In genomic region chr2:136135924-136136906, GRCh38 we compare ENCODE assay signal across 8 cellular contexts. TPM values are rescaled to one million over a fixed set of nuclear protein-coding genes. Genes with fewer than 3 reads are reported as not detected.
DNase-seq lines count a peak whose midpoint lies in the region; ATAC-seq and TF ChIP-seq lines count a peak whose summit lies in the region.

No MANE protein-coding gene starts in this region.

- H3K36me3 ChIP-seq in esophagus muscularis mucosa, result no peaks in the 10 kb centered on the region

- intact Hi-C loops in esophagus muscularis mucosa (cut with DNase I), result loop anchor here (10.0 kb wide), 1 partner anchor 239 kb away; no protein-coding TSS in a partner anchor

- no peaks in the 10 kb centered on the region for H3K9me3 ChIP-seq in esophagus muscularis mucosa

- H3K4me3 ChIP-seq in esophagus muscularis mucosa, result no peak overlapping the region

- peaks cover 95% of the 10 kb centered on the region for H3K4me1 Mint-ChIP-seq in stimulated activated naive CD8-positive, alpha-beta T cell treated with anti-CD3 and anti-CD28 coated beads, Interleukin-15, Interleukin-2, amounts not matched to agents 100 ng/mL and 50 ng/mL, for 24 hours (ENCODE audit: low read depth)

- peaks cover 0 to 15% (median 6%) of the 10 kb centered on the region in 4 donors for H3K4me1 ChIP-seq in esophagus muscularis mucosa

- H3K27me3 Mint-ChIP-seq in stimulated activated naive CD8-positive, alpha-beta T cell treated with anti-CD3 and anti-CD28 coated beads, Interleukin-15, Interleukin-2, amounts not matched to agents 100 ng/mL and 50 ng/mL, for 24 hours, result peaks cover 24% of the 10 kb centered on the region

- TF ChIP-seq POLR2A in esophagus muscularis mucosa (IDR thresholded peaks at IDR 0.05; ENCODE audit: low read depth), result no peak

- H3K27ac Mint-ChIP-seq in stimulated activated naive CD8-positive, alpha-beta T cell treated with anti-CD3 and anti-CD28 coated beads, Interleukin-15, Interleukin-2, amounts not matched to agents 100 ng/mL and 50 ng/mL, for 24 hours, result peak overlapping the region; percentile 76

- WGBS in esophagus muscularis mucosa, result 75% methylated on average over 8 of the region's 8 CpGs

- peak; percentile 41 for ATAC-seq in GM21528 (IDR thresholded peaks at IDR 0.05; ENCODE audit: low FRiP score, unreplicated experiment)

- no peak for TF ChIP-seq CTCF in esophagus muscularis mucosa (IDR thresholded peaks at IDR 0.05)

- no peaks in the 10 kb centered on the region for H3K36me3 Mint-ChIP-seq in stimulated activated naive CD8-positive, alpha-beta T cell treated with anti-CD3 and anti-CD28 coated beads, Interleukin-15, Interleukin-2, amounts not matched to agents 100 ng/mL and 50 ng/mL, for 24 hours (ENCODE audit: low read depth)

- DNase-seq in Daoy (ENCODE audit: low read depth), result peak; percentile 35
- DNase-seq in Kasumi-1 (lab: John Stamatoyannopoulos, UW), result peak; percentile 88 to 93
- peak; percentile 59 for DNase-seq in activated CD4-positive, alpha-beta T cell treated with anti-CD3 and anti-CD28 coated beads for 1 hour
- no peak for DNase-seq in esophagus muscularis mucosa (ENCODE audit: extremely low spot score)
- DNase-seq in cerebellar nuclear complex (lab: John Stamatoyannopoulos, UW), result no peak
- no peak for DNase-seq in pons (ENCODE audit: low spot score)

- no peaks in the 10 kb centered on the region for H3K27me3 ChIP-seq in esophagus muscularis mucosa

- H3K27ac ChIP-seq in esophagus muscularis mucosa (replicated peaks in 1 of 4), result peak overlapping the region in 1 of 4 donors; percentile 26

- TF ChIP-seq EP300 in esophagus muscularis mucosa (IDR thresholded peaks at IDR 0.05), result peak; percentile 54

- H3K9me3 Mint-ChIP-seq in stimulated activated naive CD8-positive, alpha-beta T cell treated with anti-CD3 and anti-CD28 coated beads, Interleukin-15, Interleukin-2, amounts not matched to agents 100 ng/mL and 50 ng/mL, for 24 hours, result no peaks in the 10 kb centered on the region

- peak overlapping the region; percentile 44 for H3K4me3 Mint-ChIP-seq in stimulated activated naive CD8-positive, alpha-beta T cell treated with anti-CD3 and anti-CD28 coated beads, Interleukin-15, Interleukin-2, amounts not matched to agents 100 ng/mL and 50 ng/mL, for 24 hours

RNA-seq across cellular contexts. Expression of gene CXCR4, which starts 18.3 kb away (rescaled TPM):
- 3.8 and 6.5 TPM in 2 replicates for total RNA-seq in Daoy (2014; rRNA removed; shearing (Covaris generic))
- 10 to 100 TPM in 1 of 4 donors, 1 to 10 TPM in 3; 4.2 to 11.8 (median 5.6) TPM for total RNA-seq in esophagus muscularis mucosa

Comparison
In these comparisons a context has a peak if more than half of its experiments do, and no peak if none do; other contexts are left out.
1. DNase-seq: peak in Daoy (single experiment), Kasumi-1 (2 of 2) and activated CD4-positive, alpha-beta T cell treated with anti-CD3 and anti-CD28 coated beads for 1 hour (single experiment); none in esophagus muscularis mucosa (single experiment), cerebellar nuclear complex (0 of 2) and pons (single experiment).